18 cellular contexts compared by ENCODE assay signal in genomic region chr7:143104759-143105158, GRCh38. TPM values are rescaled to one million over a fixed set of nuclear protein-coding genes. Genes with fewer than 3 reads are reported as not detected.
DNase-seq lines count a peak whose midpoint lies in the region; ATAC-seq and TF ChIP-seq lines count a peak whose summit lies in the region.
"Had no signal": no experiment of that assay in that cellular context is flagged by ENCODE, and none has a peak within 500 bp of the region (broad histone marks: within the 10 kb centered on the region; RNA-seq: fewer than 3 reads in every experiment).

No MANE protein-coding gene starts in this region.

- H3K36me3 ChIP-seq in right atrium auricular region (no peaks in the 10 kb centered on the region), liver (ENCODE audit: control insufficient read depth in 4 of 4, insufficient read depth in 3 of 4, low read depth in 1 of 4, low read length in 3 of 4) (no peaks in the 10 kb centered on the region), MG63 (no peaks in the 10 kb centered on the region)

- peak in 1 of 2 donors; percentile 29 for TF ChIP-seq RAD21 in liver (IDR thresholded peaks at IDR 0.05)

- H3K4me3 Mint-ChIP-seq in Calu3 (ENCODE audit: low read depth, unreplicated experiment) = no peak overlapping the region
- H3K4me3 Mint-ChIP-seq: CD14-positive monocyte; CD4-positive, alpha-beta memory T cell; GM23338 had no signal

- peak; percentile 60 for ATAC-seq in Right ventricle myocardium inferior
- no peak for ATAC-seq in HG03460 (IDR thresholded peaks at IDR 0.05; ENCODE audit: unreplicated experiment)
- ATAC-seq: A549, GM23338 had no signal

- no peak for TF ChIP-seq CTCF in right atrium auricular region (IDR thresholded peaks at IDR 0.05)
- TF ChIP-seq CTCF in fibroblast of the aortic adventitia (IDR thresholded peaks at IDR 0.05; ENCODE audit: insufficient read depth, low read length) = no peak
- no peak for TF ChIP-seq CTCF in liver (IDR thresholded peaks at IDR 0.05; ENCODE audit: low read depth, low read length, missing input control)
- no peak for TF ChIP-seq CTCF in Calu3 (IDR thresholded peaks at IDR 0.05; ENCODE audit: unreplicated experiment)

- H3K4me1 Mint-ChIP-seq in Calu3 (ENCODE audit: low read depth, unreplicated experiment) = no peaks in the 10 kb centered on the region
- H3K4me1 Mint-ChIP-seq: CD14-positive monocyte; CD4-positive, alpha-beta memory T cell; GM23338 had no signal

- DNase-seq in Right ventricle myocardium inferior (ENCODE audit: missing footprints) (no peak), right atrium auricular region (ENCODE audit: low spot score) (no peak), HuH-7 (ENCODE audit: low spot score) (peak; percentile 10), fibroblast of the aortic adventitia (ENCODE audit: low read depth) (peak; percentile 13), MG63 (no peak), Calu3 (no peak)
- DNase-seq: AML-193; CD4-positive, alpha-beta memory T cell; DMS79 treated with DMSO at 0.1 percent for 48 hours; GF-D8; HCEC 1CT had no signal

- intact Hi-C loops in Right ventricle myocardium inferior (cut with DNase I) (no loop called here), Calu3 (cut with micrococcal nuclease; ENCODE audit: unreplicated experiment) (no loop called here)

- H3K27me3 ChIP-seq in right atrium auricular region (no peaks in the 10 kb centered on the region), liver (ENCODE audit: control insufficient read depth in 4 of 4, insufficient read depth in 4 of 4, low read length in 3 of 4) (no peaks in the 10 kb centered on the region), MG63 (no peaks in the 10 kb centered on the region)

- no peaks in the 10 kb centered on the region for H3K27me3 Mint-ChIP-seq in Calu3 (ENCODE audit: unreplicated experiment)

- H3K9me3 ChIP-seq in right atrium auricular region (peaks cover 5 to 24% of the 10 kb centered on the region in 2 donors), liver (ENCODE audit: control insufficient read depth in 4 of 4, low read length in 3 of 4) (peaks cover 0 to under 1% (median 0%) of the 10 kb centered on the region in 4 donors), MG63 (no peaks in the 10 kb centered on the region)
- H3K9me3 ChIP-seq: A549 had no signal

- H3K9ac ChIP-seq in liver (ENCODE audit: low read depth in 1 of 2, low read length in 2 of 2) = no peak overlapping the region

- no peak overlapping the region for H3K27ac Mint-ChIP-seq in Calu3 (ENCODE audit: unreplicated experiment)
- H3K27ac Mint-ChIP-seq: CD14-positive monocyte; CD4-positive, alpha-beta memory T cell; GM23338 had no signal

- CTCF ChIA-PET in Calu3 (lab: Charles Lee) = no interaction called here

- H3K4me1 ChIP-seq in right atrium auricular region = no peaks in the 10 kb centered on the region
- H3K4me1 ChIP-seq in liver (ENCODE audit: control insufficient read depth in 4 of 4, insufficient read depth in 4 of 4, low read length in 3 of 4) = peaks cover 0 to 17% (median 7%) of the 10 kb centered on the region in 4 donors
- H3K4me1 ChIP-seq: A549 had no signal

- no TSS peak for BruUV-seq in Calu3 (replicated peaks; lab: Mats Ljungman, UMichigan)

- H3K4me3 ChIP-seq in right atrium auricular region (no peak overlapping the region), fibroblast of the aortic adventitia (ENCODE audit: low read depth, low read length) (no peak overlapping the region), liver (ENCODE audit: low read depth in 1 of 3, low read length in 3 of 3) (no peak overlapping the region), MG63 (no peak overlapping the region)
- H3K4me3 ChIP-seq: A549, GM23338 had no signal

- H3K36me3 Mint-ChIP-seq in Calu3 (ENCODE audit: insufficient read depth, unreplicated experiment) = no peaks in the 10 kb centered on the region
- H3K36me3 Mint-ChIP-seq: CD14-positive monocyte; CD4-positive, alpha-beta memory T cell had no signal

- no peaks in the 10 kb centered on the region for H3K9me3 Mint-ChIP-seq in Calu3 (ENCODE audit: low read depth, unreplicated experiment)

- H3K27ac ChIP-seq in right atrium auricular region (no peak overlapping the region), liver (ENCODE audit: low read depth in 1 of 2, low read length in 2 of 2) (peak overlapping the region; percentile 46 to 50)
- H3K27ac ChIP-seq: 22Rv1, A549 had no signal

TF ChIP-seq in liver, 16 proteins besides CTCF, POLR2A, EP300 and RAD21:
- TF ChIP-seq FOXA1 (IDR thresholded peaks at IDR 0.05) (peak; percentile 91), FOXA2 (IDR thresholded peaks at IDR 0.05) (peak; percentile 97), YY1 (IDR thresholded peaks at IDR 0.05) (no peak), ATF3 (IDR thresholded peaks at IDR 0.05) (no peak), REST (IDR thresholded peaks at IDR 0.05) (no peak), EGR1 (IDR thresholded peaks at IDR 0.05; ENCODE audit: low read depth in 2 of 2) (no peak), NR2F2 (IDR thresholded peaks at IDR 0.05) (peak; percentile 63), ZBTB33 (IDR thresholded peaks at IDR 0.05) (peak; percentile 45), HNF4G (IDR thresholded peaks at IDR 0.05) (no peak), RXRA (IDR thresholded peaks at IDR 0.05) (peak; percentile 92 to 94), JUND (IDR thresholded peaks at IDR 0.05) (peak in 1 of 2 donors; percentile 43), TAF1 (conservative IDR thresholded peaks at IDR 0.05) (no peak), HNF4A (conservative IDR thresholded peaks at IDR 0.05) (peak; percentile 50 to 63), GABPA (IDR thresholded peaks at IDR 0.05 in 1 of 2, conservative IDR thresholded peaks at IDR 0.05 in 1 of 2) (no peak), SP1 (IDR thresholded peaks at IDR 0.05) (peak; percentile 54)
TF ChIP-seq in liver: peak in this region for 8.

RNA-seq across cellular contexts. Expression of gene PIP, which starts 27.1 kb away (rescaled TPM):
- total RNA-seq in Right ventricle myocardium inferior (not detected), right atrium auricular region (not detected), fibroblast of the aortic adventitia (ENCODE audit: low replicate concordance) (not detected in 2 replicates), liver (not detected), Calu3 (2022) (not detected in 2 replicates)
- polyA plus RNA-seq in liver = not detected
- not detected in 2 replicates for total RNA-seq in MG63 (2014; rRNA removed; shearing (Covaris generic); ENCODE audit: low replicate concordance)
- total RNA-seq: CD4-positive, alpha-beta memory T cell; GM23338 had no signal
- polyA plus RNA-seq: BJ; CD14-positive monocyte; CD4-positive, alpha-beta memory T cell; GM23338 had no signal

RNA-seq across cellular contexts. Expression of gene OR6V1, which starts 52.6 kb away (rescaled TPM):
- total RNA-seq in Right ventricle myocardium inferior (not detected), right atrium auricular region (not detected), fibroblast of the aortic adventitia (ENCODE audit: low replicate concordance) (not detected in 2 replicates), liver (not detected), Calu3 (2022) (not detected in 2 replicates)
- not detected for polyA plus RNA-seq in liver
- not detected in 2 replicates for total RNA-seq in MG63 (2014; rRNA removed; shearing (Covaris generic); ENCODE audit: low replicate concordance)
- total RNA-seq: CD4-positive, alpha-beta memory T cell; GM23338 had no signal
- polyA plus RNA-seq: A549; BJ; CD14-positive monocyte; CD4-positive, alpha-beta memory T cell; GM23338 had no signal

Comparison
In these comparisons a context has a peak if more than half of its experiments do, and no peak if none do; other contexts are left out.
1. DNase-seq: peak in HuH-7 (single experiment) and fibroblast of the aortic adventitia (single experiment); none in Right ventricle myocardium inferior (single experiment), right atrium auricular region (single experiment), MG63 (single experiment) and Calu3 (single experiment).
2. H3K27ac ChIP-seq: peak in liver (2 of 2); none in right atrium auricular region (0 of 2).